ENCODE assay signal across 1 cellular context in the genomic region with DNA sequence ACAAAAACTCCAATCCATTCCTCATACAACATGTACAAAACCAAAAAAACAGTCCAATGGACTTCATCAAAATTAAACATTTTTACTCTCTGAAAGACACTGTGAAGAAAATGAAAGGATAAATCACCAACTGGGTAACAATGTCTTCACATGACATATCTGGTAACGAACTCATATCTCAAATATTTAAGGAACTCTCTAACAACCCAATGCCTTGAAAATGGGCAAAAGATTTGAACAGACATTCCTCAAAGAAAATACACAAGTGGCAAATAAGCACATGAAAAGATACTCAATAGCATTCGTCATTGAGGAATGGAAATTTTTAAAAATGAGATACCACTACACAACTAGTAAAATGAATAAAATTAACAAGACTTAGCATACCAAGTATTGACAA.
TF ChIP-seq lines count a peak whose summit lies in the region.

No MANE protein-coding gene starts in this region.

TF ChIP-seq in IMR-90, 13 proteins besides CTCF, POLR2A, EP300 and RAD21:
- TF ChIP-seq NFE2L2 (IDR thresholded peaks at IDR 0.05; ENCODE audit: low read depth, low read length), result no peak
- no peak for TF ChIP-seq SMC3 (IDR thresholded peaks at IDR 0.05; ENCODE audit: low read depth, low read length)
- TF ChIP-seq MXI1 (IDR thresholded peaks at IDR 0.05; ENCODE audit: borderline replicate concordance, low read depth, low read length), result no peak
- TF ChIP-seq BHLHE40 (IDR thresholded peaks at IDR 0.05; ENCODE audit: low read depth, low read length), result no peak
- TF ChIP-seq, protein P1, sequence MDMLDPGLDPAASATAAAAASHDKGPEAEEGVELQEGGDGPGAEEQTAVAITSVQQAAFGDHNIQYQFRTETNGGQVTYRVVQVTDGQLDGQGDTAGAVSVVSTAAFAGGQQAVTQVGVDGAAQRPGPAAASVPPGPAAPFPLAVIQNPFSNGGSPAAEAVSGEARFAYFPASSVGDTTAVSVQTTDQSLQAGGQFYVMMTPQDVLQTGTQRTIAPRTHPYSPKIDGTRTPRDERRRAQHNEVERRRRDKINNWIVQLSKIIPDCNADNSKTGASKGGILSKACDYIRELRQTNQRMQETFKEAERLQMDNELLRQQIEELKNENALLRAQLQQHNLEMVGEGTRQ (IDR thresholded peaks at IDR 0.05; ENCODE audit: low read depth, low read length), result no peak
- TF ChIP-seq, protein P2, sequence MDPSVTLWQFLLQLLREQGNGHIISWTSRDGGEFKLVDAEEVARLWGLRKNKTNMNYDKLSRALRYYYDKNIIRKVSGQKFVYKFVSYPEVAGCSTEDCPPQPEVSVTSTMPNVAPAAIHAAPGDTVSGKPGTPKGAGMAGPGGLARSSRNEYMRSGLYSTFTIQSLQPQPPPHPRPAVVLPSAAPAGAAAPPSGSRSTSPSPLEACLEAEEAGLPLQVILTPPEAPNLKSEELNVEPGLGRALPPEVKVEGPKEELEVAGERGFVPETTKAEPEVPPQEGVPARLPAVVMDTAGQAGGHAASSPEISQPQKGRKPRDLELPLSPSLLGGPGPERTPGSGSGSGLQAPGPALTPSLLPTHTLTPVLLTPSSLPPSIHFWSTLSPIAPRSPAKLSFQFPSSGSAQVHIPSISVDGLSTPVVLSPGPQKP (IDR thresholded peaks at IDR 0.05; ENCODE audit: borderline replicate concordance, low read depth, low read length), result no peak
- TF ChIP-seq CHD1 (IDR thresholded peaks at IDR 0.05; ENCODE audit: low read depth, low read length), result no peak
